1 cellular context compared by ENCODE assay signal in genomic region chr12:107352347-107353081, GRCh38.
TF ChIP-seq lines count a peak whose summit lies in the region.

No MANE protein-coding gene starts in this region.

TF ChIP-seq in HepG2, 621 proteins besides CTCF, POLR2A, EP300 and RAD21 (continued from another document and continues in another):
- TF ChIP-seq HMGXB3 (CRISPR knock-in tag; IDR thresholded peaks at IDR 0.05; ENCODE audit: borderline replicate concordance) = no peak
- TF ChIP-seq RXRA (CRISPR knock-in tag; IDR thresholded peaks at IDR 0.05) = peak; percentile 84
- TF ChIP-seq, protein P1, sequence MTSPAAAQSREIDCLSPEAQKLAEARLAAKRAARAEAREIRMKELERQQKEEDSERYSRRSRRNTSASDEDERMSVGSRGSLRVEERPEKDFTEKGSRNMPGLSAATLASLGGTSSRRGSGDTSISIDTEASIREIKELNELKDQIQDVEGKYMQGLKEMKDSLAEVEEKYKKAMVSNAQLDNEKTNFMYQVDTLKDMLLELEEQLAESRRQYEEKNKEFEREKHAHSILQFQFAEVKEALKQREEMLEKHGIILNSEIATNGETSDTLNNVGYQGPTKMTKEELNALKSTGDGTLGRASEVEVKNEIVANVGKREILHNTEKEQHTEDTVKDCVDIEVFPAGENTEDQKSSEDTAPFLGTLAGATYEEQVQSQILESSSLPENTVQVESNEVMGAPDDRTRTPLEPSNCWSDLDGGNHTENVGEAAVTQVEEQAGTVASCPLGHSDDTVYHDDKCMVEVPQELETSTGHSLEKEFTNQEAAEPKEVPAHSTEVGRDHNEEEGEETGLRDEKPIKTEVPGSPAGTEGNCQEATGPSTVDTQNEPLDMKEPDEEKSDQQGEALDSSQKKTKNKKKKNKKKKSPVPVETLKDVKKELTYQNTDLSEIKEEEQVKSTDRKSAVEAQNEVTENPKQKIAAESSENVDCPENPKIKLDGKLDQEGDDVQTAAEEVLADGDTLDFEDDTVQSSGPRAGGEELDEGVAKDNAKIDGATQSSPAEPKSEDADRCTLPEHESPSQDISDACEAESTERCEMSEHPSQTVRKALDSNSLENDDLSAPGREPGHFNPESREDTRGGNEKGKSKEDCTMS (CRISPR knock-in tag; conservative IDR thresholded peaks at IDR 0.05) = no peak
- no peak for TF ChIP-seq HOXA9 (CRISPR knock-in tag; IDR thresholded peaks at IDR 0.05; ENCODE audit: borderline replicate concordance)
- no peak for TF ChIP-seq TBP (CRISPR knock-in tag; IDR thresholded peaks at IDR 0.05)
- TF ChIP-seq NAIF1 (CRISPR knock-in tag; IDR thresholded peaks at IDR 0.05; ENCODE audit: borderline replicate concordance) = no peak
- TF ChIP-seq ARNT2 (CRISPR knock-in tag; IDR thresholded peaks at IDR 0.05; ENCODE audit: low read depth) = no peak
- no peak for TF ChIP-seq RFX1 (IDR thresholded peaks at IDR 0.05)
- no peak for TF ChIP-seq ZNF672 (CRISPR knock-in tag; IDR thresholded peaks at IDR 0.05)
- no peak for TF ChIP-seq THYN1 (CRISPR knock-in tag; IDR thresholded peaks at IDR 0.05; ENCODE audit: borderline replicate concordance, low read depth)
- TF ChIP-seq ELF1 (CRISPR knock-in tag; IDR thresholded peaks at IDR 0.05) = peak; percentile 45; the same call in 1 of the 2 replicates
- TF ChIP-seq POLR2AphosphoS2 (IDR thresholded peaks at IDR 0.05; ENCODE audit: low read depth, low read length) = no peak
- 0 out of 2 replicates have a peak, but pooled peaks have one; percentile 35 for TF ChIP-seq ZNF761 (CRISPR knock-in tag; conservative IDR thresholded peaks at IDR 0.05)
- TF ChIP-seq TCF12 (IDR thresholded peaks at IDR 0.05) = no peak
- no peak for TF ChIP-seq TCF12 (CRISPR knock-in tag; IDR thresholded peaks at IDR 0.05)
- TF ChIP-seq ZNF350 (CRISPR knock-in tag; IDR thresholded peaks at IDR 0.05; ENCODE audit: borderline replicate concordance, low read depth) = peak; percentile 62; the same call in 1 of the 2 replicates
- no peak for TF ChIP-seq HDAC6 (IDR thresholded peaks at IDR 0.05; ENCODE audit: low read depth, low read length)
- TF ChIP-seq PHF20 (CRISPR knock-in tag; IDR thresholded peaks at IDR 0.05) = no peak
- peak; percentile 80; the same call in 1 of the 2 replicates for TF ChIP-seq ZNF792 (CRISPR knock-in tag; IDR thresholded peaks at IDR 0.05)
- TF ChIP-seq CSRNP2 (CRISPR knock-in tag; conservative IDR thresholded peaks at IDR 0.05; ENCODE audit: low read depth) = no peak
- TF ChIP-seq, protein P2, sequence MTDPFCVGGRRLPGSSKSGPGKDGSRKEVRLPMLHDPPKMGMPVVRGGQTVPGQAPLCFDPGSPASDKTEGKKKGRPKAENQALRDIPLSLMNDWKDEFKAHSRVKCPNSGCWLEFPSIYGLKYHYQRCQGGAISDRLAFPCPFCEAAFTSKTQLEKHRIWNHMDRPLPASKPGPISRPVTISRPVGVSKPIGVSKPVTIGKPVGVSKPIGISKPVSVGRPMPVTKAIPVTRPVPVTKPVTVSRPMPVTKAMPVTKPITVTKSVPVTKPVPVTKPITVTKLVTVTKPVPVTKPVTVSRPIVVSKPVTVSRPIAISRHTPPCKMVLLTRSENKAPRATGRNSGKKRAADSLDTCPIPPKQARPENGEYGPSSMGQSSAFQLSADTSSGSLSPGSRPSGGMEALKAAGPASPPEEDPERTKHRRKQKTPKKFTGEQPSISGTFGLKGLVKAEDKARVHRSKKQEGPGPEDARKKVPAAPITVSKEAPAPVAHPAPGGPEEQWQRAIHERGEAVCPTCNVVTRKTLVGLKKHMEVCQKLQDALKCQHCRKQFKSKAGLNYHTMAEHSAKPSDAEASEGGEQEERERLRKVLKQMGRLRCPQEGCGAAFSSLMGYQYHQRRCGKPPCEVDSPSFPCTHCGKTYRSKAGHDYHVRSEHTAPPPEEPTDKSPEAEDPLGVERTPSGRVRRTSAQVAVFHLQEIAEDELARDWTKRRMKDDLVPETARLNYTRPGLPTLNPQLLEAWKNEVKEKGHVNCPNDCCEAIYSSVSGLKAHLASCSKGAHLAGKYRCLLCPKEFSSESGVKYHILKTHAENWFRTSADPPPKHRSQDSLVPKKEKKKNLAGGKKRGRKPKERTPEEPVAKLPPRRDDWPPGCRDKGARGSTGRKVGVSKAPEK (CRISPR knock-in tag; IDR thresholded peaks at IDR 0.05; ENCODE audit: borderline replicate concordance) = no peak
- TF ChIP-seq SMAD1 (CRISPR knock-in tag; IDR thresholded peaks at IDR 0.05; ENCODE audit: borderline replicate concordance, low read depth) = no peak
- TF ChIP-seq HNRNPLL (IDR thresholded peaks at IDR 0.05; ENCODE audit: low read depth, low read length, poor library complexity, severe bottlenecking) = no peak
- no peak for TF ChIP-seq NKX3-1 (CRISPR knock-in tag; IDR thresholded peaks at IDR 0.05)
- TF ChIP-seq ZNF841 (CRISPR knock-in tag; IDR thresholded peaks at IDR 0.05; ENCODE audit: borderline replicate concordance) = no peak
- no peak; the same call in 1 of the 2 replicates for TF ChIP-seq IRF9 (CRISPR knock-in tag; IDR thresholded peaks at IDR 0.05; ENCODE audit: borderline replicate concordance)
- no peak for TF ChIP-seq ASH2L (IDR thresholded peaks at IDR 0.05; ENCODE audit: insufficient read length, low read depth, low read length)
- no peak for TF ChIP-seq SATB2 (CRISPR knock-in tag; IDR thresholded peaks at IDR 0.05)
- TF ChIP-seq ZNF670 (CRISPR knock-in tag; IDR thresholded peaks at IDR 0.05; ENCODE audit: borderline replicate concordance) = no peak
- peak; percentile 13; the same call in 1 of the 2 replicates for TF ChIP-seq SRF (IDR thresholded peaks at IDR 0.05; ENCODE audit: low read depth, low read length)
- no peak for TF ChIP-seq ZBTB3 (CRISPR knock-in tag; IDR thresholded peaks at IDR 0.05; ENCODE audit: borderline replicate concordance, low read depth)
- TF ChIP-seq SP2 (CRISPR knock-in tag; IDR thresholded peaks at IDR 0.05) = no peak
- TF ChIP-seq HNF1B (CRISPR knock-in tag; IDR thresholded peaks at IDR 0.05) = peak; percentile 73; the same call in 1 of the 2 replicates
- TF ChIP-seq ZNF709 (CRISPR knock-in tag; IDR thresholded peaks at IDR 0.05) = no peak
- peak; percentile 83 for TF ChIP-seq NR2F2 (IDR thresholded peaks at IDR 0.05; ENCODE audit: borderline replicate concordance, low read depth)
- TF ChIP-seq ZNF281 (CRISPR knock-in tag; IDR thresholded peaks at IDR 0.05; ENCODE audit: borderline replicate concordance) = peak; percentile 52; the same call in 1 of the 2 replicates
- 0 out of 2 replicates have a peak, but pooled peaks have one; percentile 34 for TF ChIP-seq FOXC1 (CRISPR knock-in tag; IDR thresholded peaks at IDR 0.05; ENCODE audit: borderline replicate concordance)
- TF ChIP-seq ZNF790 (CRISPR knock-in tag; IDR thresholded peaks at IDR 0.05; ENCODE audit: borderline replicate concordance) = no peak
- TF ChIP-seq, protein P3, sequence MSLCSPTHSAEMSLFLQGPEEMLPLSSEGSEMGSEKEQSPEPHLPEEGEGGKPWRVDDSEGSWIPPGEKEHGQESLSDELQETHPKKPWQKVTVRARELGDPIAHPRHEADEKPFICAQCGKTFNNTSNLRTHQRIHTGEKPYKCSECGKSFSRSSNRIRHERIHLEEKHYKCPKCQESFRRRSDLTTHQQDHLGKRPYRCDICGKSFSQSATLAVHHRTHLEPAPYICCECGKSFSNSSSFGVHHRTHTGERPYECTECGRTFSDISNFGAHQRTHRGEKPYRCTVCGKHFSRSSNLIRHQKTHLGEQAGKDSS (CRISPR knock-in tag; IDR thresholded peaks at IDR 0.05; ENCODE audit: borderline replicate concordance, low read depth) = no peak
- no peak for TF ChIP-seq SRSF4 (IDR thresholded peaks at IDR 0.05; ENCODE audit: low read depth, low read length, poor library complexity, severe bottlenecking)
- no peak for TF ChIP-seq ZC3H13 (CRISPR knock-in tag; IDR thresholded peaks at IDR 0.05)
- no peak for TF ChIP-seq SNRNP70 (IDR thresholded peaks at IDR 0.05; ENCODE audit: low read depth, low read length)
- TF ChIP-seq ZBTB1 (CRISPR knock-in tag; IDR thresholded peaks at IDR 0.05; ENCODE audit: borderline replicate concordance) = no peak
- TF ChIP-seq GATAD2A (CRISPR knock-in tag; IDR thresholded peaks at IDR 0.05) = peak; percentile 97
- TF ChIP-seq KLF6 (CRISPR knock-in tag; IDR thresholded peaks at IDR 0.05) = no peak
- TF ChIP-seq MEIS2 (CRISPR knock-in tag; IDR thresholded peaks at IDR 0.05) = no peak
- no peak for TF ChIP-seq ZNF605 (CRISPR knock-in tag; IDR thresholded peaks at IDR 0.05)
- TF ChIP-seq HNF4G (IDR thresholded peaks at IDR 0.05; ENCODE audit: borderline replicate concordance, low read depth, low read length) = peak; percentile 77
- TF ChIP-seq HNF4G (CRISPR knock-in tag; IDR thresholded peaks at IDR 0.05; ENCODE audit: borderline replicate concordance, low read depth) = no peak
- no peak for TF ChIP-seq MTF2 (CRISPR knock-in tag; IDR thresholded peaks at IDR 0.05; ENCODE audit: borderline replicate concordance)
- peak; percentile 57; the same call in 1 of the 2 replicates for TF ChIP-seq HOXD1 (CRISPR knock-in tag; IDR thresholded peaks at IDR 0.05)
- no peak for TF ChIP-seq ZNF776 (CRISPR knock-in tag; IDR thresholded peaks at IDR 0.05)
- no peak for TF ChIP-seq ONECUT2 (CRISPR knock-in tag; IDR thresholded peaks at IDR 0.05)
- TF ChIP-seq SNAI1 (CRISPR knock-in tag; IDR thresholded peaks at IDR 0.05; ENCODE audit: borderline replicate concordance) = no peak
